In the genomic region with DNA sequence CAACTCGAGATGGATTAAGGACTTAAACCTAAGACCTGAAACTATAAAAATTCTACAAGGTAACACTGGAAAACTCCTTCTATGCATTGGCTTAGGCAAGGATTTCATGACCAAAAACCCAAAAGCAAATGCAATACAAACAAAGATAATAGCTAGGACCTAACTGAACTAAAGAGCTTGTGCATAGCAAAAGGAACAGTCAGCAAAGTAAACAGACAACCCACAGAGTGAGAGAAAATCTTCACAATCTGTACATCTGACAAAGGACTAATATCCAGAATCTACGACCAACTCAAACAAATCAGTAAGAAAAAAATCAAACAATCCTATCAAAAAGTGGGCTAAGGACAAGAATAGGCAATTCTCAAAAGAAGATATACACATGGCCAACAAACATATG, we compare ENCODE assay signal across 16 cellular contexts. TPM values are rescaled to one million over a fixed set of nuclear protein-coding genes. Genes with fewer than 3 reads are reported as not detected.
"Had no signal": no experiment of that assay in that cellular context is flagged by ENCODE, and none has a peak within 500 bp of the region (broad histone marks: within the 10 kb centered on the region; RNA-seq: fewer than 3 reads in every experiment).

No MANE protein-coding gene starts in this region.

RNA-seq across cellular contexts. Expression of a gene that starts 21.5 kb away (rescaled TPM):
- total RNA-seq: activated naive CD4-positive, alpha-beta T cell treated with anti-CD3 and anti-CD28 coated beads for 36 hours; activated naive CD4-positive, alpha-beta T cell treated with anti-CD3 and anti-CD28 coated beads, Interleukin-2, amount 50 U/mL, for 72 hours; activated naive CD8-positive, alpha-beta T cell treated with anti-CD3 and anti-CD28 coated beads for 36 hours; activated naive CD8-positive, alpha-beta T cell treated with anti-CD3 and anti-CD28 coated beads, Interleukin-2, amount 10 ng/mL, durations not matched to agents 7 days and 5 days; activated T-cell treated with anti-CD3 and anti-CD28 coated beads, Interleukin-2, amount 50 U/mL, for 72 hours; activated T-helper 1 cell treated with anti-CD3 and anti-CD28 coated beads, Interleukin-12 subunit alpha, Interleukin-12 subunit beta, Interleukin-2, Interleukin-4 antibody, amounts not matched to agents 30 ng/mL and 10 ng/mL and 1 ng/mL, durations not matched to agents 14 hours and 24 hours and 36 hours; activated T-helper 17 cell treated with anti-CD3 and anti-CD28 coated beads, Interleukin-2, amount 50 U/mL, for 72 hours; activated T-helper 2 cell treated with anti-CD3 and anti-CD28 coated beads, Interferon-gamma antibody, Interleukin-2, Interleukin-4, amounts not matched to agents 10 μg/mL and 5 μg/mL and 100 μg/mL, durations not matched to agents 14 hours and 24 hours and 36 hours; aorta; astrocyte; body of pancreas; bronchial epithelial cell; cardiac muscle cell; cardiac septum; cerebellum had no signal
- polyA plus RNA-seq: aorta had no signal

RNA-seq across cellular contexts. Expression of a gene that starts 27.6 kb away (rescaled TPM):
- total RNA-seq: activated naive CD4-positive, alpha-beta T cell treated with anti-CD3 and anti-CD28 coated beads for 36 hours; activated naive CD4-positive, alpha-beta T cell treated with anti-CD3 and anti-CD28 coated beads, Interleukin-2, amount 50 U/mL, for 72 hours; activated naive CD8-positive, alpha-beta T cell treated with anti-CD3 and anti-CD28 coated beads for 36 hours; activated naive CD8-positive, alpha-beta T cell treated with anti-CD3 and anti-CD28 coated beads, Interleukin-2, amount 10 ng/mL, durations not matched to agents 7 days and 5 days; activated T-cell treated with anti-CD3 and anti-CD28 coated beads, Interleukin-2, amount 50 U/mL, for 72 hours; activated T-helper 1 cell treated with anti-CD3 and anti-CD28 coated beads, Interleukin-12 subunit alpha, Interleukin-12 subunit beta, Interleukin-2, Interleukin-4 antibody, amounts not matched to agents 30 ng/mL and 10 ng/mL and 1 ng/mL, durations not matched to agents 14 hours and 24 hours and 36 hours; activated T-helper 17 cell treated with anti-CD3 and anti-CD28 coated beads, Interleukin-2, amount 50 U/mL, for 72 hours; activated T-helper 2 cell treated with anti-CD3 and anti-CD28 coated beads, Interferon-gamma antibody, Interleukin-2, Interleukin-4, amounts not matched to agents 10 μg/mL and 5 μg/mL and 100 μg/mL, durations not matched to agents 14 hours and 24 hours and 36 hours; aorta; ascending aorta; cardiac muscle cell; cardiac septum had no signal
